Comparison of ENCODE assay signal across 9 cellular contexts in the genomic region with DNA sequence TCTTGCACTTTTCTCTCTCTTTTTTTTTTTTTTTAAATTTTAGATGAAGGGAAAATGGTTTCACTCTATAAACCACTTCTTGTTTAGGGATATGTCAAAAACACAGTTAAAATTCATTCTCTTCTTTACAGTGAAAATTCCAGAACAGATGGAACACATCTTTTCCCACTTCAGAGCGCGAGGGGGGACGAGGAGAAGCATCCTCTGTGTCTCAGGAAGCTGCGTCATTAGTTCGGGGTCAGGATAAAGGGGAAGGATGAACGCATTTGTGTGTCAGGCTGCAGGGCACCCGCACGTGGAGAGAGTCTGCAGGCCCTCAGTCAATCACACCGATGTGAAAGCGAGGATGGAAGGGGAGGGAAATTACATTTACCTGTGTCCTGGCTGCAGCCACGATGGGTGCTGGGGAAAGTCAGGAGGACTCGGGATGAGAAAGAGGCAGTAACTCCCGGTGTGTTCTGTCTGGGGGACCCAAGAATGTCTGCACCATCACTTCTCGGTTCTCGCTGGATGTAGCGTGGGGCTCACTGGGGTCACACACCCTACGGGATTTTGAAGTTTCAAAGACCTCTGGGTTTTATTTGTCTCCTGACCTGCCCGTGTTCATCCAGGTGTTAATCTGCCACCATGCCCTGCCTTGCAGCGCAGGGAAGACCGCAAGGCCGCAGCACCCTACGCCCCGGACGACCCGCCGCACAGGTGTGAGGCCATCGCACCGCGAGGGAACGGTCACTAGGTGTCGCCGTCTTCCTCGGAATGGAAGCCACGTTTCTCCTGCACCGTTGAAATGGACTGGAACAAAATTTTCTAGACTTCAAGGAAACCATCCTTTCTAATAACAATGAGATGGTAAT.
DNase-seq lines count a peak whose midpoint lies in the region; ATAC-seq lines count a peak whose summit lies in the region.
"Had no signal": no experiment of that assay in that cellular context is flagged by ENCODE, and none has a peak within 500 bp of the region (broad histone marks: within the 10 kb centered on the region; RNA-seq: fewer than 3 reads in every experiment).

No MANE protein-coding gene starts in this region.

- no peak overlapping the region for H3K9ac ChIP-seq in mesendoderm (ENCODE audit: low read length)

- no peak overlapping the region for H3K4me2 ChIP-seq in mesendoderm (ENCODE audit: low read length)

- H3K36me3 ChIP-seq in effector memory CD4-positive, alpha-beta T cell (ENCODE audit: control insufficient read depth, insufficient read depth, low read length), result no peaks in the 10 kb centered on the region
- no peaks in the 10 kb centered on the region for H3K36me3 ChIP-seq in mesendoderm (ENCODE audit: control insufficient read depth, insufficient read depth, low read length)

- H3K4me3 ChIP-seq in effector memory CD4-positive, alpha-beta T cell (ENCODE audit: insufficient read depth, low read depth, low read length, poor library complexity, severe bottlenecking), result no peak overlapping the region
- H3K4me3 ChIP-seq in mesendoderm (ENCODE audit: low read length), result no peak overlapping the region

- peaks cover 32% of the 10 kb centered on the region for H3K27me3 Mint-ChIP-seq in activated CD4-positive, alpha-beta memory T cell treated with anti-CD3 and anti-CD28 coated beads for 36 hours

- no peak overlapping the region for H2BK5ac ChIP-seq in mesendoderm (ENCODE audit: low read length)

- no peaks in the 10 kb centered on the region for H3K4me1 ChIP-seq in effector memory CD4-positive, alpha-beta T cell (ENCODE audit: control insufficient read depth, insufficient read depth, low read length, poor library complexity, severe bottlenecking)
- no peaks in the 10 kb centered on the region for H3K4me1 ChIP-seq in mesendoderm (ENCODE audit: control insufficient read depth, low read depth, low read length)

- no peak overlapping the region for H3K23ac ChIP-seq in mesendoderm (ENCODE audit: low read length)

- H3K56ac ChIP-seq in mesendoderm (ENCODE audit: low read length), result no peak overlapping the region

- no peaks in the 10 kb centered on the region for H3K36me3 Mint-ChIP-seq in activated CD4-positive, alpha-beta memory T cell treated with anti-CD3 and anti-CD28 coated beads for 36 hours
- H3K36me3 Mint-ChIP-seq: activated naive CD8-positive, alpha-beta T cell had no signal

- no peaks in the 10 kb centered on the region for H3K79me1 ChIP-seq in mesendoderm (ENCODE audit: low read length)

- H2BK120ac ChIP-seq in mesendoderm (ENCODE audit: low read depth, low read length), result no peak overlapping the region

- CTCF ChIA-PET in activated CD4-positive, alpha-beta memory T cell treated with anti-CD3 and anti-CD28 coated beads for 36 hours (lab: Charles Lee), result interaction anchor here (0.6 to 2.9 kb wide), 15 partner anchors 10 to 1533 kb away, joined by 3 to 11 read pairs (median 3); no protein-coding TSS in a partner anchor

- intact Hi-C loops in activated CD4-positive, alpha-beta memory T cell treated with anti-CD3 and anti-CD28 coated beads for 36 hours (cut with micrococcal nuclease), result loop anchor here (1.0 to 5.0 kb wide), 3 partner anchors 543 to 1528 kb away; no protein-coding TSS in a partner anchor

- no peak overlapping the region for H3K18ac ChIP-seq in mesendoderm (ENCODE audit: low read length)

- no peak overlapping the region for H3K27ac ChIP-seq in effector memory CD4-positive, alpha-beta T cell (ENCODE audit: insufficient read depth, low read length, poor library complexity, severe bottlenecking)
- no peak overlapping the region for H3K27ac ChIP-seq in mesendoderm (ENCODE audit: low read depth, low read length)

- H3K4me3 Mint-ChIP-seq in activated CD4-positive, alpha-beta memory T cell treated with anti-CD3 and anti-CD28 coated beads for 36 hours, result no peak overlapping the region
- H3K4me3 Mint-ChIP-seq: activated naive CD8-positive, alpha-beta T cell had no signal

- no peak overlapping the region for H4K8ac ChIP-seq in mesendoderm (ENCODE audit: low read depth, low read length)

- H3K27me3 ChIP-seq in effector memory CD4-positive, alpha-beta T cell (replicated peaks; ENCODE audit: control insufficient read depth, insufficient read depth, low read length, poor library complexity, severe bottlenecking), result no peaks in the 10 kb centered on the region
- no peaks in the 10 kb centered on the region for H3K27me3 ChIP-seq in mesendoderm (ENCODE audit: insufficient read depth, low read length, poor library complexity)

- peak; percentile 62 for ATAC-seq in GM21717 (IDR thresholded peaks at IDR 0.05; ENCODE audit: unreplicated experiment)

- H2BK15ac ChIP-seq in mesendoderm (replicated peaks; ENCODE audit: low read depth), result no peak overlapping the region

- H3K27ac Mint-ChIP-seq in activated CD4-positive, alpha-beta memory T cell treated with anti-CD3 and anti-CD28 coated beads for 36 hours, result no peak overlapping the region
- H3K27ac Mint-ChIP-seq: activated naive CD8-positive, alpha-beta T cell had no signal

- H4K5ac ChIP-seq in mesendoderm (ENCODE audit: low read length), result no peak overlapping the region

- H3K9me3 ChIP-seq in effector memory CD4-positive, alpha-beta T cell (ENCODE audit: control insufficient read depth, low read length), result no peaks in the 10 kb centered on the region

- POLR2A ChIA-PET in activated CD4-positive, alpha-beta memory T cell treated with anti-CD3 and anti-CD28 coated beads for 36 hours (lab: Charles Lee), result no interaction called here

- DNase-seq in DMS53 treated with DMSO at 0.1 percent for 48 hours (lab: John Stamatoyannopoulos, UW; ENCODE audit: unreplicated experiment), result peak; percentile 66
- DNase-seq in NCI-H146 treated with DMSO at 0.1 percent for 48 hours (lab: John Stamatoyannopoulos, UW; ENCODE audit: unreplicated experiment), result peak; percentile 64
- DNase-seq in activated CD4-positive, alpha-beta memory T cell treated with anti-CD3 and anti-CD28 coated beads for 36 hours, result peak; percentile 81
- peak; percentile 42 to 61 (median 44) for DNase-seq in effector memory CD4-positive, alpha-beta T cell
- DNase-seq in mesendoderm, result peak; percentile 60
- DNase-seq in stimulated activated CD8-positive, alpha-beta memory T cell treated with anti-CD3 and anti-CD28 coated beads, Interleukin-4, amount 100 ng/mL, for 1 hour (ENCODE audit: low read depth in 2 of 2, low spot score in 1 of 2), result peak; percentile 45 to 57
- no peak for DNase-seq in OCI-M2 (lab: John Stamatoyannopoulos, UW; ENCODE audit: unreplicated experiment)

- no peaks in the 10 kb centered on the region for H3K9me3 Mint-ChIP-seq in activated CD4-positive, alpha-beta memory T cell treated with anti-CD3 and anti-CD28 coated beads for 36 hours

- H3K4me1 Mint-ChIP-seq in activated CD4-positive, alpha-beta memory T cell treated with anti-CD3 and anti-CD28 coated beads for 36 hours (ENCODE audit: low read depth), result peaks cover 3% of the 10 kb centered on the region

- no peaks in the 10 kb centered on the region for H3K79me2 ChIP-seq in mesendoderm (ENCODE audit: control insufficient read depth, insufficient read depth, low read length)

- H2AK5ac ChIP-seq in mesendoderm (ENCODE audit: low read length), result no peak overlapping the region

- no peak overlapping the region for H3K4ac ChIP-seq in mesendoderm (ENCODE audit: low read depth, low read length)

- no CpG with 5 or more reads among the region's 35 CpGs for WGBS in mesendoderm (ENCODE audit: extremely low coverage, insufficient coverage, low lambda C conversion rate)
